ENCODE assay signal across 8 cellular contexts in the genomic region with DNA sequence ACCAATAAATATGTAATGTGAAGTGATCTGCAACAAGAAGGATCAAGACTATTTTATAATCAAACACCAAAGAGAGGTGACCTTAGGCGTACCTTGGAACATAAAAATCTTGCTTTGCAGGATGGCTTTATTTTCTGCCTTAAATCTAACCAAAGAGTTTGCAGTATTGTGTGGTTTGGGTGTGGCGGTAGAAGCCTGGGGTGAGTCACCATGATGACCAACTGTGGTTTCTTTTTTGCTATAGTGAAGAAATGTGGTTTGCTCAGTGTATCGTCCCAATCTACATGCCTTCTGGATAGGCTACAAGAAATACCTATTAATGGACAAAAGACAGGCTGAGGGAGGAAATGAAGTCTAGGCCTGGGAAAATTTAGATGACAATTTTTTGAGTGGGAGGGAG. TPM values are rescaled to one million over a fixed set of nuclear protein-coding genes. Genes with fewer than 3 reads are reported as not detected.
DNase-seq lines count a peak whose midpoint lies in the region; ATAC-seq and TF ChIP-seq lines count a peak whose summit lies in the region.

No MANE protein-coding gene starts in this region.

- intact Hi-C loops in CD14-positive monocyte (cut with micrococcal nuclease), result no loop called here

- ATAC-seq in GM19372 (IDR thresholded peaks at IDR 0.05; ENCODE audit: low read depth, unreplicated experiment), result peak; percentile 47
- ATAC-seq in HG03280 (IDR thresholded peaks at IDR 0.05; ENCODE audit: unreplicated experiment), result peak; percentile 54

- H3K36me3 Mint-ChIP-seq in CD14-positive monocyte (peaks cover 0 to 4% of the 10 kb centered on the region in 2 donors), chondrocyte (ENCODE audit: low read depth) (no peaks in the 10 kb centered on the region), progenitor cell of endocrine pancreas (ENCODE audit: insufficient read depth) (no peaks in the 10 kb centered on the region)

- peaks cover 77% of the 10 kb centered on the region for H3K4me1 Mint-ChIP-seq in CD14-positive monocyte
- H3K4me1 Mint-ChIP-seq in chondrocyte (ENCODE audit: low read depth), result peaks cover 46% of the 10 kb centered on the region
- peaks cover 29% of the 10 kb centered on the region for H3K4me1 Mint-ChIP-seq in progenitor cell of endocrine pancreas (ENCODE audit: low read depth)

- peaks cover 0 to 4% (median 0%) of the 10 kb centered on the region in 3 donors for H3K27me3 Mint-ChIP-seq in CD14-positive monocyte (ENCODE audit: low read depth in 3 of 3)
- H3K27me3 Mint-ChIP-seq in chondrocyte (ENCODE audit: low read depth), result no peaks in the 10 kb centered on the region
- H3K27me3 Mint-ChIP-seq in progenitor cell of endocrine pancreas, result no peaks in the 10 kb centered on the region

- H3K27ac Mint-ChIP-seq in CD14-positive monocyte (peak overlapping the region; percentile 93 to 99 (median 98)), chondrocyte (ENCODE audit: unreplicated experiment) (peak overlapping the region; percentile 88), progenitor cell of endocrine pancreas (no peak overlapping the region)

- TF ChIP-seq CTCF in CD14-positive monocyte (IDR thresholded peaks at IDR 0.05) (no peak), chondrocyte (IDR thresholded peaks at IDR 0.05) (no peak), progenitor cell of endocrine pancreas (IDR thresholded peaks at IDR 0.05; ENCODE audit: unreplicated experiment) (no peak)

- peak; percentile 76 for DNase-seq in CD14-positive monocyte (ENCODE audit: low spot score)
- peak; percentile 97 for DNase-seq in SW480 (ENCODE audit: low spot score)
- DNase-seq in chondrocyte (ENCODE audit: low spot score), result no peak
- DNase-seq in stimulated activated CD4-positive, alpha-beta T cell treated with anti-CD3 and anti-CD28 coated beads, Interleukin-1b, Interleukin-23, amount 100 ng/mL, for 48 hours, result peak; percentile 50
- no peak for DNase-seq in NCI-H2029 (lab: John Stamatoyannopoulos, UW)
- no peak for DNase-seq in progenitor cell of endocrine pancreas (ENCODE audit: low spot score, unreplicated experiment)

- H3K9me3 Mint-ChIP-seq in CD14-positive monocyte (peaks cover 0 to 3% (median 0%) of the 10 kb centered on the region in 7 donors), chondrocyte (ENCODE audit: low read depth) (no peaks in the 10 kb centered on the region), progenitor cell of endocrine pancreas (ENCODE audit: low read depth) (no peaks in the 10 kb centered on the region)

- H3K4me3 Mint-ChIP-seq in CD14-positive monocyte (peak overlapping the region in 1 of 2 donors; percentile 82), chondrocyte (ENCODE audit: unreplicated experiment) (no peak overlapping the region), progenitor cell of endocrine pancreas (ENCODE audit: low read depth) (no peak overlapping the region)

RNA-seq across cellular contexts. Expression of a gene that starts 5.1 kb away (rescaled TPM):
- 10 to 100 TPM; 49.6 to 76.8 TPM for polyA plus RNA-seq in CD14-positive monocyte
- total RNA-seq in chondrocyte (131 to 160 TPM (median 137 TPM) in 3 replicates), progenitor cell of endocrine pancreas (97.0 and 111 TPM in 2 replicates)

Comparison
In these comparisons a context has a peak if more than half of its experiments do, and no peak if none do; other contexts are left out.
1. DNase-seq: peak in CD14-positive monocyte (single experiment), SW480 (single experiment) and stimulated activated CD4-positive, alpha-beta T cell treated with anti-CD3 and anti-CD28 coated beads, Interleukin-1b, Interleukin-23, amount 100 ng/mL, for 48 hours (single experiment); none in chondrocyte (single experiment), NCI-H2029 (single experiment) and progenitor cell of endocrine pancreas (single experiment).